ENCODE assay signal across 10 cellular contexts in genomic region chr2:225052703-225053102, GRCh38. TPM values are rescaled to one million over a fixed set of nuclear protein-coding genes. Genes with fewer than 3 reads are reported as not detected.
DNase-seq lines count a peak whose midpoint lies in the region; ATAC-seq and TF ChIP-seq lines count a peak whose summit lies in the region.
"Had no signal": no experiment of that assay in that cellular context is flagged by ENCODE, and none has a peak within 500 bp of the region (broad histone marks: within the 10 kb centered on the region; RNA-seq: fewer than 3 reads in every experiment).

No MANE protein-coding gene starts in this region.

- peaks cover 41% of the 10 kb centered on the region for H3K4me1 Mint-ChIP-seq in activated naive CD8-positive, alpha-beta T cell treated with anti-CD3 and anti-CD28 coated beads for 36 hours

- intact Hi-C loops in PC-9 (cut with micrococcal nuclease; ENCODE audit: unreplicated experiment), result no loop called here

- H3K79me2 ChIP-seq in PC-9 (ENCODE audit: low read depth), result no peaks in the 10 kb centered on the region

- no peaks in the 10 kb centered on the region for H3K9me3 ChIP-seq in PC-9 (ENCODE audit: insufficient read depth, low read depth)
- H3K9me3 ChIP-seq: psoas muscle had no signal

- H3K4me3 Mint-ChIP-seq in activated naive CD8-positive, alpha-beta T cell treated with anti-CD3 and anti-CD28 coated beads for 36 hours, result no peak overlapping the region

- no peaks in the 10 kb centered on the region for H3K9me3 Mint-ChIP-seq in activated naive CD8-positive, alpha-beta T cell treated with anti-CD3 and anti-CD28 coated beads for 36 hours

- peaks cover 2% of the 10 kb centered on the region for H3K36me3 Mint-ChIP-seq in activated naive CD8-positive, alpha-beta T cell treated with anti-CD3 and anti-CD28 coated beads for 36 hours

- no peaks in the 10 kb centered on the region for H3K27me3 ChIP-seq in PC-9 (ENCODE audit: insufficient read depth, low read depth)

- no peaks in the 10 kb centered on the region for H3K36me3 ChIP-seq in PC-9 (ENCODE audit: low read depth)

- H3K27me3 Mint-ChIP-seq in activated naive CD8-positive, alpha-beta T cell treated with anti-CD3 and anti-CD28 coated beads for 36 hours, result no peaks in the 10 kb centered on the region

- CTCF ChIA-PET in PC-9 (lab: Charles Lee), result no interaction called here

- DNase-seq in GM20000 (ENCODE audit: low spot score), result peak; percentile 33
- DNase-seq in activated naive CD8-positive, alpha-beta T cell treated with anti-CD3 and anti-CD28 coated beads for 36 hours, result no peak
- DNase-seq in NCI-H2107 treated with DMSO at 0.1 percent for 48 hours (lab: John Stamatoyannopoulos, UW; ENCODE audit: unreplicated experiment), result no peak
- DNase-seq in effector CD4-positive, alpha-beta T cell, result no peak
- no peak for DNase-seq in NCI-H345 treated with DMSO at 0.1 percent for 48 hours (lab: John Stamatoyannopoulos, UW; ENCODE audit: unreplicated experiment)
- no peak for DNase-seq in PC-9
- DNase-seq: psoas muscle, SIG-M5 had no signal

- no peak for TF ChIP-seq CTCF in GM20000 (IDR thresholded peaks at IDR 0.05; ENCODE audit: extremely low read depth, missing control alignments)
- no peak for TF ChIP-seq CTCF in PC-9 (conservative IDR thresholded peaks at IDR 0.05)

- BruUV-seq in PC-9 (replicated peaks; lab: Mats Ljungman, UMichigan), result no TSS peak

- ATAC-seq in GM18502 (IDR thresholded peaks at IDR 0.05; ENCODE audit: poor library complexity, unreplicated experiment) (peak; percentile 91), HG03378 (IDR thresholded peaks at IDR 0.05; ENCODE audit: unreplicated experiment) (peak; percentile 90)
- ATAC-seq: psoas muscle had no signal

- no peak overlapping the region for H3K4me3 ChIP-seq in PC-9
- H3K4me3 ChIP-seq: psoas muscle had no signal

- H4K20me1 ChIP-seq in PC-9 (ENCODE audit: insufficient read depth), result no peaks in the 10 kb centered on the region

- POLR2A ChIA-PET in PC-9 (lab: Charles Lee; ENCODE audit: unreplicated experiment), result no interaction called here

- no peak overlapping the region for H3K27ac ChIP-seq in PC-9
- H3K27ac ChIP-seq: psoas muscle had no signal

- peak overlapping the region; percentile 57 for H3K27ac Mint-ChIP-seq in activated naive CD8-positive, alpha-beta T cell treated with anti-CD3 and anti-CD28 coated beads for 36 hours

- no peak overlapping the region for H3K4me2 ChIP-seq in PC-9

- H3K9me2 ChIP-seq in PC-9 (ENCODE audit: insufficient read depth), result no peaks in the 10 kb centered on the region

- peaks cover 8% of the 10 kb centered on the region; the same call in 1 of the 2 replicates for H3K4me1 ChIP-seq in PC-9 (replicated peaks; ENCODE audit: insufficient read depth)
- H3K4me1 ChIP-seq: psoas muscle had no signal

- H3F3A ChIP-seq in PC-9 (ENCODE audit: insufficient read depth, low read depth), result no peaks in the 10 kb centered on the region

- no peak overlapping the region for H2AFZ ChIP-seq in PC-9

RNA-seq across cellular contexts. Expression of gene DOCK10, which starts 10.4 kb away (rescaled TPM):
- total RNA-seq in activated naive CD8-positive, alpha-beta T cell treated with anti-CD3 and anti-CD28 coated beads for 36 hours, result 100 to 1,000 TPM; 154 to 159 TPM
- 28.9 and 33.6 TPM in 2 replicates for total RNA-seq in PC-9 (2021)
